ENCODE assay signal across 21 cellular contexts in genomic region chr1:192401832-192402231, GRCh38.
DNase-seq lines count a peak whose midpoint lies in the region; ATAC-seq and TF ChIP-seq lines count a peak whose summit lies in the region.
"Had no signal": no experiment of that assay in that cellular context is flagged by ENCODE, and none has a peak within 500 bp of the region (broad histone marks: within the 10 kb centered on the region; RNA-seq: fewer than 3 reads in every experiment).

No MANE protein-coding gene starts in this region.

- peaks cover 7% of the 10 kb centered on the region for H3K9me3 Mint-ChIP-seq in chondrocyte (ENCODE audit: low read depth)
- H3K9me3 Mint-ChIP-seq: activated naive CD8-positive, alpha-beta T cell treated with anti-CD3 and anti-CD28 coated beads, Interleukin-2, amount 10 ng/mL, durations not matched to agents 7 days and 5 days; mesothelial cell of epicardium; stimulated activated naive CD8-positive, alpha-beta T cell treated with anti-CD3 and anti-CD28 coated beads, Interleukin-15, Interleukin-2, amounts not matched to agents 100 ng/mL and 50 ng/mL, for 24 hours had no signal

- peaks cover 18% of the 10 kb centered on the region for H3K4me1 Mint-ChIP-seq in chondrocyte (ENCODE audit: low read depth)
- H3K4me1 Mint-ChIP-seq: activated CD4-positive, alpha-beta T cell treated with anti-CD3 and anti-CD28 coated beads for 36 hours; activated naive CD8-positive, alpha-beta T cell treated with anti-CD3 and anti-CD28 coated beads, Interleukin-2, amount 10 ng/mL, durations not matched to agents 7 days and 5 days; B cell had no signal

- peak; percentile 4 for DNase-seq in AG08395 (ENCODE audit: low spot score)
- no peak for DNase-seq in chondrocyte (ENCODE audit: low spot score)
- peak; percentile 15 for DNase-seq in kidney tubule cell (ENCODE audit: low spot score)
- DNase-seq in amniotic stem cell (lab: John Stamatoyannopoulos, UW): no peak
- no peak for DNase-seq in NAMALWA (ENCODE audit: low spot score)
- no peak for DNase-seq in NCI-H1048 (lab: John Stamatoyannopoulos, UW)
- DNase-seq: activated CD4-positive, alpha-beta T cell treated with anti-CD3 and anti-CD28 coated beads for 36 hours; activated naive CD8-positive, alpha-beta T cell treated with anti-CD3 and anti-CD28 coated beads, Interleukin-2, amount 10 ng/mL, durations not matched to agents 7 days and 5 days; activated T-cell treated with anti-CD3 and anti-CD28 coated beads for 4 hours; colonic mucosa; Kasumi-1; NCI-H1694; NCI-H510A treated with DMSO at 0.1 percent for 48 hours; uterus had no signal

- H3K9me3 ChIP-seq in Loucy (ENCODE audit: insufficient read depth, low read depth, low read length): no peaks in the 10 kb centered on the region
- H3K9me3 ChIP-seq: colonic mucosa, HAP-1, uterus had no signal

- TF ChIP-seq CTCF in Loucy (conservative IDR thresholded peaks at IDR 0.05; ENCODE audit: low read length) (no peak), chondrocyte (IDR thresholded peaks at IDR 0.05) (no peak)

- H3K79me2 ChIP-seq in Loucy (ENCODE audit: insufficient read depth, low read length): no peaks in the 10 kb centered on the region

- no peak overlapping the region for H3K4me3 Mint-ChIP-seq in chondrocyte (ENCODE audit: unreplicated experiment)
- H3K4me3 Mint-ChIP-seq: activated CD4-positive, alpha-beta T cell treated with anti-CD3 and anti-CD28 coated beads for 36 hours; activated naive CD8-positive, alpha-beta T cell treated with anti-CD3 and anti-CD28 coated beads, Interleukin-2, amount 10 ng/mL, durations not matched to agents 7 days and 5 days; B cell; mesothelial cell of epicardium; stimulated activated naive CD8-positive, alpha-beta T cell treated with anti-CD3 and anti-CD28 coated beads, Interleukin-15, Interleukin-2, amounts not matched to agents 100 ng/mL and 50 ng/mL, for 24 hours had no signal

- no peak overlapping the region for H3K9ac ChIP-seq in Loucy (ENCODE audit: low read depth, low read length, poor library complexity, severe bottlenecking)

- H4K20me1 ChIP-seq in Loucy (ENCODE audit: insufficient read depth, low read length, poor library complexity, severe bottlenecking): no peaks in the 10 kb centered on the region

- peaks cover 1% of the 10 kb centered on the region for H3K27me3 Mint-ChIP-seq in chondrocyte (ENCODE audit: low read depth)
- H3K27me3 Mint-ChIP-seq: activated CD4-positive, alpha-beta T cell treated with anti-CD3 and anti-CD28 coated beads for 36 hours; activated naive CD8-positive, alpha-beta T cell treated with anti-CD3 and anti-CD28 coated beads, Interleukin-2, amount 10 ng/mL, durations not matched to agents 7 days and 5 days; B cell; stimulated activated naive CD8-positive, alpha-beta T cell treated with anti-CD3 and anti-CD28 coated beads, Interleukin-15, Interleukin-2, amounts not matched to agents 100 ng/mL and 50 ng/mL, for 24 hours had no signal

- H3K4me2 ChIP-seq in Loucy (ENCODE audit: low read depth, low read length, poor library complexity, severe bottlenecking): peak overlapping the region; percentile 9

- H3K27me3 ChIP-seq in Loucy (ENCODE audit: insufficient read depth, low read length, poor library complexity, severe bottlenecking): no peaks in the 10 kb centered on the region
- H3K27me3 ChIP-seq: colonic mucosa, uterus had no signal

- ATAC-seq in HG03520 (IDR thresholded peaks at IDR 0.05; ENCODE audit: unreplicated experiment): no peak
- ATAC-seq: activated CD4-positive, alpha-beta T cell treated with anti-CD3 and anti-CD28 coated beads for 36 hours; Panc1 had no signal

- H2AFZ ChIP-seq in Loucy (ENCODE audit: low read length): no peak overlapping the region

- H3K4me1 ChIP-seq in Loucy (ENCODE audit: insufficient read depth, low read length, poor library complexity, severe bottlenecking): no peaks in the 10 kb centered on the region
- H3K4me1 ChIP-seq: colonic mucosa, HAP-1, uterus had no signal

- H3F3A ChIP-seq in Loucy (ENCODE audit: low read depth): no peaks in the 10 kb centered on the region

- H3K36me3 ChIP-seq in Loucy (ENCODE audit: insufficient read depth, low read length): no peaks in the 10 kb centered on the region
- H3K36me3 ChIP-seq: colonic mucosa, HAP-1, uterus had no signal

- H3K36me3 Mint-ChIP-seq in chondrocyte (ENCODE audit: low read depth): no peaks in the 10 kb centered on the region
- H3K36me3 Mint-ChIP-seq: activated naive CD8-positive, alpha-beta T cell treated with anti-CD3 and anti-CD28 coated beads, Interleukin-2, amount 10 ng/mL, durations not matched to agents 7 days and 5 days; mesothelial cell of epicardium had no signal

- peak overlapping the region; percentile 15 for H3K4me3 ChIP-seq in Loucy (ENCODE audit: low read length, poor library complexity, severe bottlenecking)
- H3K4me3 ChIP-seq: colonic mucosa, HAP-1, uterus had no signal

- no peaks in the 10 kb centered on the region for H3K9me2 ChIP-seq in Loucy (replicated peaks; ENCODE audit: low read depth, low read length)

- peak overlapping the region; percentile 22 for H3K27ac Mint-ChIP-seq in chondrocyte (ENCODE audit: unreplicated experiment)
- H3K27ac Mint-ChIP-seq: activated CD4-positive, alpha-beta T cell treated with anti-CD3 and anti-CD28 coated beads for 36 hours; activated naive CD8-positive, alpha-beta T cell treated with anti-CD3 and anti-CD28 coated beads, Interleukin-2, amount 10 ng/mL, durations not matched to agents 7 days and 5 days; B cell; mesothelial cell of epicardium; stimulated activated naive CD8-positive, alpha-beta T cell treated with anti-CD3 and anti-CD28 coated beads, Interleukin-15, Interleukin-2, amounts not matched to agents 100 ng/mL and 50 ng/mL, for 24 hours had no signal

Comparison
In these comparisons a context has a peak if more than half of its experiments do, and no peak if none do; other contexts are left out.
1. DNase-seq: peak in AG08395 (single experiment) and kidney tubule cell (single experiment); none in chondrocyte (single experiment), amniotic stem cell (single experiment), NAMALWA (single experiment) and NCI-H1048 (single experiment).